Comparison of ENCODE assay signal across 28 cellular contexts in the genomic region with DNA sequence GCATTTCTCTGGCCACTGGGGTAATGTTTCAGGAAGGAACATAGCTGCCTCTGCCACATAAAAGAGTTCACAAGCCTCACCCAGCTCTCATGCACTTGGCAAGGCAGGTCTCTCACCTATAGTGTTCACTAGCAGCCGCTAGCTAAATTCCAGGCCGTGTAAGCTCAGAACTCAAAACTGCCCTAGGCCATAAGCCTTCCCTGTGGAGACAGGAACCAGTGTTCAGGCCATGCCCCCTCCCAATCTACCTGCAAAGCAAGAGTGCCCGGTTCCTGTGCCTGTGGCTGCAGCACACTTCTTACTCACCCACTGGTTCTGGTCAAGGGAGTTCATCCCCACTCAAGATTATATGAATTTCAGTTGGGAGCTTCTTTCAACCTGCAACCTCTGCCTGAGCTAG.
"Had no signal": no experiment of that assay in that cellular context is flagged by ENCODE, and none has a peak within 500 bp of the region (broad histone marks: within the 10 kb centered on the region; RNA-seq: fewer than 3 reads in every experiment).

No MANE protein-coding gene starts in this region.

- H3K4me1 ChIP-seq: adrenal gland, body of pancreas, colonic mucosa had no signal

- H3K4me3 ChIP-seq: adrenal gland, body of pancreas, colonic mucosa, esophagus squamous epithelium had no signal

- DNase-seq: activated B cell treated with CpG ODN at 0.5 μM for 24 hours; activated CD4-positive, alpha-beta memory T cell treated with anti-CD3 and anti-CD28 coated beads for 36 hours; activated CD4-positive, alpha-beta T cell treated with anti-CD3 and anti-CD28 coated beads for 48 hours; activated CD4-positive, alpha-beta T cell treated with anti-CD3 and anti-CD28 coated beads, Interleukin-2, amount 50 U/mL, for 1 hour; activated CD8-positive, alpha-beta memory T cell treated with anti-CD3 and anti-CD28 coated beads, Interleukin-2, amount 10 ng/mL, durations not matched to agents 7 days and 5 days; activated CD8-positive, alpha-beta memory T cell treated with anti-CD3 and anti-CD28 coated beads, Interleukin-2, amount 50 U/mL, for 4 hours; activated CD8-positive, alpha-beta T cell treated with anti-CD3 and anti-CD28 coated beads, Interleukin-2, amount 10 ng/mL, durations not matched to agents 7 days and 5 days; activated effector memory CD4-positive, alpha-beta T cell treated with anti-CD3 and anti-CD28 coated beads, Interleukin-2, amount 50 U/mL, for 16 hours; activated naive CD4-positive, alpha-beta T cell treated with anti-CD3 and anti-CD28 coated beads for 36 hours; activated naive CD8-positive, alpha-beta T cell treated with anti-CD3 and anti-CD28 coated beads for 36 hours; activated naive CD8-positive, alpha-beta T cell treated with anti-CD3 and anti-CD28 coated beads, Interleukin-2, amount 50 U/mL, for 24 hours; activated T-cell treated with anti-CD3 and anti-CD28 coated beads, Interleukin-2, amount 50 U/mL, for 1 hour; activated T-cell treated with anti-CD3 and anti-CD28 coated beads, Interleukin-2, amount 50 U/mL, for 48 hours; adrenal gland; amygdala; aorta; body of pancreas; caudate nucleus; colonic mucosa; effector CD8-positive, alpha-beta T cell; endodermal cell; esophagus squamous epithelium; head of caudate nucleus; T-helper 1 cell; T-helper 17 cell; T1000; WERI-Rb-1 had no signal

- H3K36me3 ChIP-seq: adrenal gland, colonic mucosa, WERI-Rb-1 had no signal

- H3K27me3 ChIP-seq: adrenal gland, body of pancreas, colonic mucosa, esophagus squamous epithelium had no signal

- ATAC-seq: activated CD4-positive, CD25-positive, alpha-beta regulatory T cell treated with anti-CD3 and anti-CD28 coated beads, Interleukin-2, amount 50 U/mL, for 24 hours; activated CD8-positive, alpha-beta memory T cell treated with anti-CD3 and anti-CD28 coated beads, Interleukin-2, amount 10 ng/mL, durations not matched to agents 7 days and 5 days; activated CD8-positive, alpha-beta T cell treated with anti-CD3 and anti-CD28 coated beads, Interleukin-2, amount 10 ng/mL, durations not matched to agents 7 days and 5 days; activated naive CD8-positive, alpha-beta T cell treated with anti-CD3 and anti-CD28 coated beads, Interleukin-2, amount 50 U/mL, for 24 hours; body of pancreas; T-helper 17 cell had no signal

- H3K9me3 ChIP-seq: colonic mucosa had no signal

- H3K27ac ChIP-seq: adrenal gland, body of pancreas, colonic mucosa, esophagus squamous epithelium had no signal
